ENCODE assay signal across 22 cellular contexts in the genomic region with DNA sequence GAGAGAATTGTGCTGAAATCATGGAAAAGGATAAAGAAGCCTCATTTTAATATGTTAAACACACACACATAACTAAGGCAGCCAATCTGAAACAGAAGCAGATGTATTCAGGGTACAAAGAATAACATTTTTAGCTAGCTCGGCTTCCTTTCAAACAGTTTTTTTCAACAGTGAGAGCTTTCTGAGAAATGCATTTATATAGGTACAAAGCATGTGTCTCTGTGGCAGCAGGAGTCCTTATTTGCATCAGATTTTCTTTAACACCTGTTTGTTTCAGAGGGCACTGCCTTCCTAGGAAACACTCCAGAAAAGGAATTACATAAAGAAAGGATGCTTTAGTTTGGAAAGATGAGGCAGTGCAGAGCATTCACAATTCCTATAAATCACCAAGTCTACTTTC.
DNase-seq lines count a peak whose midpoint lies in the region; ATAC-seq and TF ChIP-seq lines count a peak whose summit lies in the region.
"Had no signal": no experiment of that assay in that cellular context is flagged by ENCODE, and none has a peak within 500 bp of the region (broad histone marks: within the 10 kb centered on the region; RNA-seq: fewer than 3 reads in every experiment).

No MANE protein-coding gene starts in this region.

- intact Hi-C loops in dorsolateral prefrontal cortex (cut with DNase I), result loop anchor here in 1 of 2 donors (2.0 kb wide), 1 partner anchor 140 kb away; no protein-coding TSS in a partner anchor

- H3K27ac Mint-ChIP-seq in GM23338, result 0 out of 2 replicates have a peak overlapping the region, but pooled peaks have one; percentile 7
- H3K27ac Mint-ChIP-seq: CD4-positive, CD25-positive, alpha-beta regulatory T cell had no signal

- ATAC-seq in GM23338 (no peak), SK-N-SH treated with all-trans-retinoic acid at 6 μM for 48 hours (no peak)
- ATAC-seq: HCT116, PC-3 had no signal

- H3K36me3 ChIP-seq in GM23338 (ENCODE audit: insufficient read depth) (no peaks in the 10 kb centered on the region), tibial nerve (no peaks in the 10 kb centered on the region)
- H3K36me3 ChIP-seq: BLaER1 had no signal

- peaks cover 28% of the 10 kb centered on the region for H3K4me1 Mint-ChIP-seq in GM23338
- H3K4me1 Mint-ChIP-seq: CD4-positive, CD25-positive, alpha-beta regulatory T cell had no signal

- H3K27me3 Mint-ChIP-seq in GM23338 (ENCODE audit: insufficient read depth, low read depth, poor library complexity), result peaks cover 2% of the 10 kb centered on the region
- H3K27me3 Mint-ChIP-seq: CD4-positive, CD25-positive, alpha-beta regulatory T cell had no signal

- H4K20me1 ChIP-seq in GM23338 (replicated peaks; ENCODE audit: insufficient read depth), result no peaks in the 10 kb centered on the region
- H4K20me1 ChIP-seq: BLaER1 had no signal

- H3K79me2 ChIP-seq in GM23338 (replicated peaks; ENCODE audit: insufficient read depth), result no peaks in the 10 kb centered on the region

- H3K4me3 Mint-ChIP-seq in GM23338, result no peak overlapping the region
- H3K4me3 Mint-ChIP-seq: CD4-positive, CD25-positive, alpha-beta regulatory T cell had no signal

- 47 to 54% methylated on average over 1 of the region's 1 CpG for WGBS in tibial nerve, 2 donors

- DNase-seq in GM23338 (ENCODE audit: low spot score) (no peak), NCI-H526 (lab: John Stamatoyannopoulos, UW) (peak; percentile 49 to 68), dorsolateral prefrontal cortex (no peak), pons (ENCODE audit: low spot score) (peak; percentile 36), tibial nerve (ENCODE audit: low spot score in 2 of 2) (no peak), iPS-NIHi7 (ENCODE audit: extremely low spot score) (no peak)
- DNase-seq: CD4-positive, CD25-positive, alpha-beta regulatory T cell; DMS153; DND-41; Karpas-422; NCI-H1092 treated with DMSO at 0.1 percent for 48 hours; NCI-H1436; NCI-H187; NCI-H2081 treated with DMSO at 0.1 percent for 48 hours; NCI-H226; NCI-H510A; NCI-H774; NK-92 treated with Interleukin-12 subunit alpha and Interleukin-12 subunit beta, amount 100 ng/mL, for 24 hours; PC-3 had no signal

- TF ChIP-seq EP300 in tibial nerve (IDR thresholded peaks at IDR 0.05), result no peak

- no peaks in the 10 kb centered on the region for H3K36me3 Mint-ChIP-seq in GM23338 (ENCODE audit: low read depth)
- H3K36me3 Mint-ChIP-seq: CD4-positive, CD25-positive, alpha-beta regulatory T cell had no signal

- TF ChIP-seq POLR2A in tibial nerve (IDR thresholded peaks at IDR 0.05), result no peak

- H3K27ac ChIP-seq in GM23338 (ENCODE audit: low read depth) (no peak overlapping the region), dorsolateral prefrontal cortex (peak overlapping the region in 40 of 59 donors; percentile 1 to 78 (median 45)), tibial nerve (no peak overlapping the region)
- H3K27ac ChIP-seq: BLaER1 had no signal

- H3K4me2 ChIP-seq in GM23338, result peak overlapping the region; percentile 49
- H3K4me2 ChIP-seq: BLaER1 had no signal

- H3K27me3 ChIP-seq in GM23338 (ENCODE audit: insufficient read depth) (no peaks in the 10 kb centered on the region), dorsolateral prefrontal cortex (no peaks in the 10 kb centered on the region), tibial nerve (no peaks in the 10 kb centered on the region)
- H3K27me3 ChIP-seq: BLaER1 had no signal

- H3K4me3 ChIP-seq in GM23338 (no peak overlapping the region), dorsolateral prefrontal cortex (no peak overlapping the region), tibial nerve (no peak overlapping the region)
- H3K4me3 ChIP-seq: BLaER1 had no signal

- H3F3A ChIP-seq in GM23338 (replicated peaks; ENCODE audit: low read depth), result no peaks in the 10 kb centered on the region

- H2AFZ ChIP-seq in GM23338, result no peak overlapping the region

- H3K4me1 ChIP-seq in GM23338 (ENCODE audit: insufficient read depth) (peaks cover 14% of the 10 kb centered on the region), tibial nerve (no peaks in the 10 kb centered on the region)
- H3K4me1 ChIP-seq: BLaER1 had no signal

- no peaks in the 10 kb centered on the region for H3K9me3 ChIP-seq in tibial nerve
- H3K9me3 ChIP-seq: BLaER1 had no signal

- no peaks in the 10 kb centered on the region for H3K9me3 Mint-ChIP-seq in GM23338

- TF ChIP-seq CTCF in GM23338 (conservative IDR thresholded peaks at IDR 0.05; ENCODE audit: low read depth in 2 of 2) (no peak), dorsolateral prefrontal cortex (IDR thresholded peaks at IDR 0.05 in 54 of 56, conservative IDR thresholded peaks at IDR 0.05 in 2 of 56; ENCODE audit: low read depth in 1 of 56, partially characterized antibody in 56 of 56) (no peak), tibial nerve (IDR thresholded peaks at IDR 0.05) (no peak)

- H3K9me2 ChIP-seq in GM23338 (ENCODE audit: insufficient read depth), result no peaks in the 10 kb centered on the region; the same call in 1 of the 2 replicates

TF ChIP-seq in GM23338, 12 proteins besides CTCF, POLR2A, EP300 and RAD21 (continues in another document):
- no peak for TF ChIP-seq ZNF114 (CRISPR knock-in tag; IDR thresholded peaks at IDR 0.05)
- TF ChIP-seq NANOG (IDR thresholded peaks at IDR 0.05; ENCODE audit: borderline replicate concordance), result no peak

TF ChIP-seq in SK-N-SH treated with all-trans-retinoic acid at 6 μM for 48 hours, 23 proteins besides CTCF, POLR2A, EP300 and RAD21:
- TF ChIP-seq ZFP30 (CRISPR knock-in tag; IDR thresholded peaks at IDR 0.05) (no peak), POU6F1 (CRISPR knock-in tag; IDR thresholded peaks at IDR 0.05; ENCODE audit: borderline replicate concordance, low read depth) (no peak), ZC3H10 (CRISPR knock-in tag; IDR thresholded peaks at IDR 0.05) (no peak), PPARA (CRISPR knock-in tag; IDR thresholded peaks at IDR 0.05; ENCODE audit: borderline replicate concordance) (no peak), ARNTL (CRISPR knock-in tag; IDR thresholded peaks at IDR 0.05; ENCODE audit: borderline replicate concordance, low read depth) (no peak)
- TF ChIP-seq, protein P1, sequence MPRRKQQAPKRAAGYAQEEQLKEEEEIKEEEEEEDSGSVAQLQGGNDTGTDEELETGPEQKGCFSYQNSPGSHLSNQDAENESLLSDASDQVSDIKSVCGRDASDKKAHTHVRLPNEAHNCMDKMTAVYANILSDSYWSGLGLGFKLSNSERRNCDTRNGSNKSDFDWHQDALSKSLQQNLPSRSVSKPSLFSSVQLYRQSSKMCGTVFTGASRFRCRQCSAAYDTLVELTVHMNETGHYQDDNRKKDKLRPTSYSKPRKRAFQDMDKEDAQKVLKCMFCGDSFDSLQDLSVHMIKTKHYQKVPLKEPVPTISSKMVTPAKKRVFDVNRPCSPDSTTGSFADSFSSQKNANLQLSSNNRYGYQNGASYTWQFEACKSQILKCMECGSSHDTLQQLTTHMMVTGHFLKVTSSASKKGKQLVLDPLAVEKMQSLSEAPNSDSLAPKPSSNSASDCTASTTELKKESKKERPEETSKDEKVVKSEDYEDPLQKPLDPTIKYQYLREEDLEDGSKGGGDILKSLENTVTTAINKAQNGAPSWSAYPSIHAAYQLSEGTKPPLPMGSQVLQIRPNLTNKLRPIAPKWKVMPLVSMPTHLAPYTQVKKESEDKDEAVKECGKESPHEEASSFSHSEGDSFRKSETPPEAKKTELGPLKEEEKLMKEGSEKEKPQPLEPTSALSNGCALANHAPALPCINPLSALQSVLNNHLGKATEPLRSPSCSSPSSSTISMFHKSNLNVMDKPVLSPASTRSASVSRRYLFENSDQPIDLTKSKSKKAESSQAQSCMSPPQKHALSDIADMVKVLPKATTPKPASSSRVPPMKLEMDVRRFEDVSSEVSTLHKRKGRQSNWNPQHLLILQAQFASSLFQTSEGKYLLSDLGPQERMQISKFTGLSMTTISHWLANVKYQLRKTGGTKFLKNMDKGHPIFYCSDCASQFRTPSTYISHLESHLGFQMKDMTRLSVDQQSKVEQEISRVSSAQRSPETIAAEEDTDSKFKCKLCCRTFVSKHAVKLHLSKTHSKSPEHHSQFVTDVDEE (CRISPR knock-in tag; IDR thresholded peaks at IDR 0.05), result no peak

Comparison
In these comparisons a context has a peak if more than half of its experiments do, and no peak if none do; other contexts are left out.
1. DNase-seq: peak in NCI-H526 (2 of 2) and pons (single experiment); none in GM23338 (single experiment), dorsolateral prefrontal cortex (0 of 10), tibial nerve (0 of 2) and iPS-NIHi7 (single experiment).
2. H3K27ac ChIP-seq: peak in dorsolateral prefrontal cortex (40 of 59); none in GM23338 (single experiment) and tibial nerve (0 of 4).